In genomic region chr6:106154326-106154725, GRCh38 we compare ENCODE assay signal across 1 cellular context.
TF ChIP-seq lines count a peak whose summit lies in the region.

No MANE protein-coding gene starts in this region.

TF ChIP-seq in HCT116, 20 proteins besides CTCF, POLR2A, EP300 and RAD21 (continued from another document):
- TF ChIP-seq ZBTB33 (IDR thresholded peaks at IDR 0.05; ENCODE audit: extremely low read depth, insufficient replicate concordance, low read length) (no peak), REST (IDR thresholded peaks at IDR 0.05; ENCODE audit: low read depth) (no peak), TCF7L2 (IDR thresholded peaks at IDR 0.05; ENCODE audit: borderline replicate concordance, extremely low read depth, insufficient read depth, insufficient read length) (no peak)
